Comparison of ENCODE assay signal across 15 cellular contexts in the genomic region with DNA sequence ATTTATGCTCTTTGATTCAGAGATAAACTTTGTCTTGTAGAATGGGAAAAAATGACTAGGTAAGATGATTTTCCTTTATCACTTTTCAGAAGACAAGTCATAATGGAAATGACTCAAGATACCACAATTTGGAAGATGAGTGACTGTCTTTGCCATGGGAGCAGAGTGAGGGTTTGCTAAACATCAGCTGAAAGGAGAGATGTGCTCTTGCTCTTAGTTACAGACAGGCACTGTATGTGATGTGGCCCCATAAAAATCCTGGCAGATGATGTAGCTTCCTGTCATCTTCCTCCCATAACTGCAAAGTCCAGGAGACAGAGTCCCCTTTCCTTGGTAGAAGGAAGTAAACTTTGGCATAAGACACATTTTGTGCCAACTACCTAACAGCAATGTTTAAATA. TPM values are rescaled to one million over a fixed set of nuclear protein-coding genes. Genes with fewer than 3 reads are reported as not detected.
DNase-seq lines count a peak whose midpoint lies in the region; ATAC-seq and TF ChIP-seq lines count a peak whose summit lies in the region.
"Had no signal": no experiment of that assay in that cellular context is flagged by ENCODE, and none has a peak within 500 bp of the region (broad histone marks: within the 10 kb centered on the region; RNA-seq: fewer than 3 reads in every experiment).

No MANE protein-coding gene starts in this region.

- no peaks in the 10 kb centered on the region for H3K9me3 ChIP-seq in CD8-positive, alpha-beta T cell (ENCODE audit: low read length)
- H3K9me3 ChIP-seq: BLaER1, transverse colon had no signal

- no peaks in the 10 kb centered on the region for H3K27me3 ChIP-seq in CD8-positive, alpha-beta T cell (ENCODE audit: insufficient read depth, low read length)
- H3K27me3 ChIP-seq: BLaER1, transverse colon had no signal

- peak overlapping the region; percentile 8 for H3K27ac ChIP-seq in CD8-positive, alpha-beta T cell (ENCODE audit: low read depth, low read length)
- H3K27ac ChIP-seq: BLaER1, transverse colon had no signal

- peaks cover 67% of the 10 kb centered on the region for H3K4me1 Mint-ChIP-seq in CD8-positive, alpha-beta T cell (ENCODE audit: low read depth)
- H3K4me1 Mint-ChIP-seq in activated CD4-positive, alpha-beta T cell treated with anti-CD3 and anti-CD28 coated beads, Interleukin-2, amount 10 ng/mL, durations not matched to agents 7 days and 5 days, result peaks cover 66% of the 10 kb centered on the region

- H3K4me3 ChIP-seq in CD8-positive, alpha-beta T cell (ENCODE audit: low read depth, low read length), result no peak overlapping the region
- H3K4me3 ChIP-seq: BLaER1, transverse colon had no signal

- CTCF ChIA-PET in CD8-positive, alpha-beta T cell (lab: Charles Lee), result interaction anchor here (1.7 kb wide), 1 partner anchor 10 kb away, joined by 4 read pairs; no protein-coding TSS in a partner anchor
- CTCF ChIA-PET in activated CD4-positive, alpha-beta T cell treated with anti-CD3 and anti-CD28 coated beads, Interleukin-2, amount 10 ng/mL, durations not matched to agents 7 days and 5 days (lab: Charles Lee), result interaction anchor here (0.5 to 1.4 kb wide), 2 partner anchors 15 to 22 kb away, joined by 3 to 6 read pairs; no protein-coding TSS in a partner anchor

- no peak for TF ChIP-seq CTCF in CD8-positive, alpha-beta T cell (IDR thresholded peaks at IDR 0.05)

- peak; percentile 34 for ATAC-seq in CD8-positive, alpha-beta T cell

- H3K36me3 ChIP-seq in CD8-positive, alpha-beta T cell (ENCODE audit: insufficient read depth, low read length), result peaks cover 9% of the 10 kb centered on the region
- H3K36me3 ChIP-seq: transverse colon had no signal

- peak overlapping the region; percentile 32 for H3K4me3 Mint-ChIP-seq in CD8-positive, alpha-beta T cell
- H3K4me3 Mint-ChIP-seq in activated CD4-positive, alpha-beta T cell treated with anti-CD3 and anti-CD28 coated beads, Interleukin-2, amount 10 ng/mL, durations not matched to agents 7 days and 5 days, result no peak overlapping the region

- H3K27me3 Mint-ChIP-seq in CD8-positive, alpha-beta T cell (ENCODE audit: low read depth), result no peaks in the 10 kb centered on the region
- H3K27me3 Mint-ChIP-seq in activated CD4-positive, alpha-beta T cell treated with anti-CD3 and anti-CD28 coated beads, Interleukin-2, amount 10 ng/mL, durations not matched to agents 7 days and 5 days, result no peaks in the 10 kb centered on the region

- POLR2A ChIA-PET in CD8-positive, alpha-beta T cell (lab: Charles Lee), result no interaction called here
- POLR2A ChIA-PET in activated CD4-positive, alpha-beta T cell treated with anti-CD3 and anti-CD28 coated beads, Interleukin-2, amount 10 ng/mL, durations not matched to agents 7 days and 5 days (lab: Charles Lee), result no interaction called here

- no peaks in the 10 kb centered on the region for H3K9me3 Mint-ChIP-seq in CD8-positive, alpha-beta T cell
- peaks cover 7% of the 10 kb centered on the region for H3K9me3 Mint-ChIP-seq in activated CD4-positive, alpha-beta T cell treated with anti-CD3 and anti-CD28 coated beads, Interleukin-2, amount 10 ng/mL, durations not matched to agents 7 days and 5 days

- peaks cover 62% of the 10 kb centered on the region for H3K4me1 ChIP-seq in CD8-positive, alpha-beta T cell (ENCODE audit: insufficient read depth, low read length)
- H3K4me1 ChIP-seq: transverse colon had no signal

- no peak for DNase-seq in CD8-positive, alpha-beta T cell
- DNase-seq in HS-5 (ENCODE audit: low read depth) (peak; percentile 60), kidney tubule cell (ENCODE audit: low spot score) (peak; percentile 26), pons (ENCODE audit: low spot score) (no peak), activated gamma-delta T cell treated with Interleukin-2 at 50 U/mL for 16 hours (no peak), DMS153 (lab: John Stamatoyannopoulos, UW) (no peak)
- no peak for DNase-seq in activated CD4-positive, alpha-beta T cell treated with anti-CD3 and anti-CD28 coated beads, Interleukin-2, amount 10 ng/mL, durations not matched to agents 7 days and 5 days
- DNase-seq: DMS79, head of caudate nucleus, midbrain, NCI-H1694 treated with DMSO at 0.1 percent for 48 hours, NCI-H524, posterior cingulate gyrus, transverse colon had no signal

- peak overlapping the region; percentile 87 for H3K27ac Mint-ChIP-seq in CD8-positive, alpha-beta T cell
- H3K27ac Mint-ChIP-seq in activated CD4-positive, alpha-beta T cell treated with anti-CD3 and anti-CD28 coated beads, Interleukin-2, amount 10 ng/mL, durations not matched to agents 7 days and 5 days, result peak overlapping the region; percentile 83

- intact Hi-C loops in CD8-positive, alpha-beta T cell (cut with DNase I, micrococcal nuclease), result no loop called here

- H3K36me3 Mint-ChIP-seq in CD8-positive, alpha-beta T cell, result peaks cover 52% of the 10 kb centered on the region
- peaks cover 57% of the 10 kb centered on the region for H3K36me3 Mint-ChIP-seq in activated CD4-positive, alpha-beta T cell treated with anti-CD3 and anti-CD28 coated beads, Interleukin-2, amount 10 ng/mL, durations not matched to agents 7 days and 5 days (ENCODE audit: low read depth)

RNA-seq across cellular contexts. Expression of a gene that starts 47.6 kb away (rescaled TPM):
- total RNA-seq in CD8-positive, alpha-beta T cell, result 100 to 1,000 TPM; 162 to 164 TPM
- total RNA-seq in activated CD4-positive, alpha-beta T cell treated with anti-CD3 and anti-CD28 coated beads, Interleukin-2, amount 10 ng/mL, durations not matched to agents 7 days and 5 days, result 10 to 100 TPM; 59.4 to 61.6 TPM

Comparison
In these comparisons a context has a peak if more than half of its experiments do, and no peak if none do; other contexts are left out.
1. DNase-seq: peak in HS-5 (single experiment) and kidney tubule cell (single experiment); none in CD8-positive, alpha-beta T cell (0 of 7), activated CD4-positive, alpha-beta T cell treated with anti-CD3 and anti-CD28 coated beads, Interleukin-2, amount 10 ng/mL, durations not matched to agents 7 days and 5 days (single experiment), pons (single experiment), activated gamma-delta T cell treated with Interleukin-2 at 50 U/mL for 16 hours (single experiment) and DMS153 (single experiment).